Comparison of ENCODE assay signal across 21 cellular contexts in genomic region chr5:179980767-179981166, GRCh38.
"Had no signal": no experiment of that assay in that cellular context is flagged by ENCODE, and none has a peak within 500 bp of the region (broad histone marks: within the 10 kb centered on the region; RNA-seq: fewer than 3 reads in every experiment).

No MANE protein-coding gene starts in this region.

- H3K27me3 ChIP-seq: dorsolateral prefrontal cortex, heart left ventricle, sigmoid colon, stomach, transverse colon had no signal

- H3K4me1 ChIP-seq: sigmoid colon, stomach, transverse colon had no signal

- H3K4me3 ChIP-seq: dorsolateral prefrontal cortex, heart left ventricle, mucosa of descending colon, sigmoid colon, skin epidermis, stomach, thoracic aorta, transverse colon had no signal

- H3K4me1 Mint-ChIP-seq: natural killer cell, neural crest cell had no signal

- H3K9me3 ChIP-seq: heart left ventricle, mucosa of descending colon, sigmoid colon, stomach, thoracic aorta, transverse colon had no signal

- H3K4me3 Mint-ChIP-seq: natural killer cell, neural crest cell had no signal

- H3K27ac Mint-ChIP-seq: natural killer cell had no signal

- ATAC-seq: esophagus mucosa, heart left ventricle, left lobe of liver, mucosa of descending colon, natural killer cell had no signal

- H3K9me3 Mint-ChIP-seq: natural killer cell, neural crest cell had no signal

- DNase-seq: cortex of kidney; dorsolateral prefrontal cortex; effector CD8-positive, alpha-beta T cell; heart left ventricle; hippocampal formation; mammary epithelial cell; mucosa of descending colon; natural killer cell; posterior cingulate gyrus; sigmoid colon; stimulated activated CD4-positive, alpha-beta T cell treated with anti-CD3 and anti-CD28 coated beads, Interleukin-2, amount 100 ng/mL, for 24 hours; stimulated activated CD4-positive, alpha-beta T cell treated with anti-CD3 and anti-CD28 coated beads, Interleukin-4, amount 100 ng/mL, for 4 hours; stimulated activated naive CD4-positive, alpha-beta T cell; stomach; substantia nigra; transverse colon had no signal

- H3K27ac ChIP-seq: heart left ventricle, sigmoid colon, skin epidermis, stomach, thoracic aorta, transverse colon had no signal
